ENCODE assay signal across 9 cellular contexts in the genomic region with DNA sequence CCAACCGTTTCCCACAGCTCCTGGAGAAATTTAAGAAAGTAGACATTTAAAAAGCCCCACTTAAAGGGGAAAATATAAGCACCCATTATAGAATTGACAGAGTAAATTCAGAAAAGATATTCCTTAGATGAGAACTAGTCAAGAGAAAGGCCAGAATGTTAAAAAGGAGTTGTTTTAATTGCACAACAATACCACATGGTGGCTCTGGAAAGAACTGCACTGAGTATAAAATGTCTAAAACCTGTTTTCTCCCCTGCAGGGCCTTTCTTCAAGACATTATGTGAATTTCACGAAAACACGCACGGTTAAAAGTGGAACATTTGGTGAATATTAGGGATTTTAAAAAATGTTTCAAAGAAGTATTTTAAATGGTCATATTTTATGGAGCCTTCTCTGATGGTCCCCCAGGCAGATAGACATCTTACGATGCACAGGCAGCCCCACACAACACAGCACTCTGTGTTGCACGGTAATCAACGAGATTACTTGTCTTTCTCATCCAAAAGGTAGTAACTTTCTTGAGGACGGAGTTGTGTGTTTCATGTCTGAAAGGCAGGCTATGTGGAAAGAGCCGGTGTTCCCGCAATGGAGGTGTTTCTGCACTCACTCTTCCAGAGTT.
A peak's percentile ranks its signal among the peaks of the same experiment; 100 is the strongest.
DNase-seq lines count a peak whose midpoint lies in the region; ATAC-seq, FAIRE-seq and TF ChIP-seq lines count a peak whose summit lies in the region.
"Had no signal": no experiment of that assay in that cellular context is flagged by ENCODE, and none has a peak within 500 bp of the region (broad histone marks: within the 10 kb centered on the region; RNA-seq: fewer than 3 reads in every experiment).

No MANE protein-coding gene starts in this region.

- peak; percentile 28 for DNase-seq in Ammon's horn (ENCODE audit: low spot score)
- DNase-seq in M059J (ENCODE audit: low read depth), result peak; percentile 30
- DNase-seq in bronchial epithelial cell (ENCODE audit: low read depth), result peak; percentile 34
- peak; percentile 35 to 36 for DNase-seq in lung microvascular endothelial cell (ENCODE audit: low read depth in 2 of 2)
- no peak for DNase-seq in NOMO-1 treated with DMSO at 0.1 percent for 48 hours (lab: John Stamatoyannopoulos, UW; ENCODE audit: unreplicated experiment)
- DNase-seq in DMS79 (lab: John Stamatoyannopoulos, UW), result no peak
- no peak for DNase-seq in NCI-H1417 treated with DMSO at 0.1 percent for 48 hours (lab: John Stamatoyannopoulos, UW)

- TF ChIP-seq CTCF in bronchial epithelial cell (IDR thresholded peaks at IDR 0.05; ENCODE audit: insufficient read depth, low read length, severe bottlenecking), result peak; percentile 54

- ATAC-seq in GM21360 (IDR thresholded peaks at IDR 0.05; ENCODE audit: unreplicated experiment), result no peak

- no peaks in the 10 kb centered on the region for H3K27me3 ChIP-seq in bronchial epithelial cell (ENCODE audit: control insufficient read depth, insufficient read depth, low read length)

- FAIRE-seq in bronchial epithelial cell (lab: Jason Lieb, UNC), result no peak
- FAIRE-seq: GM18507 had no signal

- H3K36me3 ChIP-seq in bronchial epithelial cell (ENCODE audit: control insufficient read depth, insufficient read depth, low read length), result no peaks in the 10 kb centered on the region

- no peak overlapping the region for H3K4me3 ChIP-seq in bronchial epithelial cell (ENCODE audit: low read depth, low read length)

Comparison
In these comparisons a context has a peak if more than half of its experiments do, and no peak if none do; other contexts are left out.
1. DNase-seq: peak in Ammon's horn (single experiment), M059J (single experiment), bronchial epithelial cell (single experiment) and lung microvascular endothelial cell (2 of 2); none in NOMO-1 treated with DMSO at 0.1 percent for 48 hours (single experiment), DMS79 (single experiment) and NCI-H1417 treated with DMSO at 0.1 percent for 48 hours (single experiment).